Comparison of ENCODE assay signal across 7 cellular contexts in the genomic region with DNA sequence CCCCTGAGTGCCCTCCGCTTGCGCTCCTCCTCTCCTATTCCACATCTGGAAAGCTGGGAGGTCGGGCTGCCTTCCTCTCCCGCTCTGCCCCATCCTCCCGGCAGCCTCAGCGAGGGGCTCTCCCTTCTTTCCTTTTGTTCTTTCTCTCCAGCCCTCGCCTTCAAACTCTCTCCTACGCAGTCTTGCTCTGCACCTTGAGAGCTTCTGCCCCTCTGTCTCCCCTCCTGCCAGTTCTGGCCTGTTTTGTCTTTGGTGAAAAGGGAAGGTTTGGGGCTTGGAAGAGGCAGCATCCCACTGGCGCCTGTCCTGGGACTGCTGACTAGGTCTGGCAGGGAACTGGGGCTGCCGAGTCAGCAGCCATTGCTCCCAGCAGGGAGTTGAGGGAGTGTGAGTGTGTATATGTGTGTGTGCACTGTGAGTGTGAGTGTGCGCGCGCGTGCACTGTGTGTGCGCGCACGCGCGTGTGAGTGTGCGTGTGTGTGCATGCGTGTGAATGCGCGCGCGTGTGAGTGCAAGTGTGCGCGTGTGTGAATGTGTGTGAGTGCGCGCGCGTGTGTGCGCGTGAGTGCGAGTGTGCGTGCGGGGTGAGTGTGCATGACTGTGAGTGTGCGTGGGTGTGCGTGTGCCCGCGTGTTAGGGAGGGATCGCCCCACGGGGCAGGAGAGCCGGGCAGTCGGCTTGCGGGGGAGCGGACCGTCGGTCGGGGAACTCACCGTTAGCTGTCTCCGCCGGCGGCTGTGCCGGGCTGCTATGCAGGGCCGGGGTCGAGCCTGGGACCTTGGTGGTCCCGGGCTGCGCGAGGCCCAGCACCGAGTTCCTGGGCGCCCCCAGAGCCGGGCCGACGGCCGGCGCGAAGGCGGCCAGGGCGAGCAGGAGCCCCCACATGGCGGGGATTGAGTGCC.
DNase-seq lines count a peak whose midpoint lies in the region; ATAC-seq and TF ChIP-seq lines count a peak whose summit lies in the region.

No MANE protein-coding gene starts in this region.

- no peaks in the 10 kb centered on the region for H3K36me3 ChIP-seq in muscle layer of duodenum (ENCODE audit: control insufficient read depth in 1 of 2, insufficient read depth in 2 of 2, low read length in 2 of 2)

- H3K27ac ChIP-seq in muscle layer of duodenum (ENCODE audit: low read length), result no peak overlapping the region

- H3K27me3 ChIP-seq in muscle layer of duodenum (ENCODE audit: low read depth, low read length), result peaks cover 24% of the 10 kb centered on the region

- no peak for TF ChIP-seq CTCF in choroid plexus epithelial cell (conservative IDR thresholded peaks at IDR 0.05; ENCODE audit: low read depth, low read length)

- DNase-seq in choroid plexus epithelial cell (ENCODE audit: low read depth), result no peak
- no peak for DNase-seq in GM19240 (ENCODE audit: insufficient read length, low spot score)
- no peak for DNase-seq in NCI-H1092 treated with DMSO at 0.1 percent for 48 hours (lab: John Stamatoyannopoulos, UW)

- H3K4me3 ChIP-seq in choroid plexus epithelial cell (ENCODE audit: low read depth, low read length) (peak overlapping the region; percentile 60), muscle layer of duodenum (ENCODE audit: low read depth in 1 of 2, low read length in 2 of 2) (peak overlapping the region; percentile 42 to 61)

- peaks cover 6 to 21% of the 10 kb centered on the region in 2 donors for H3K4me1 ChIP-seq in muscle layer of duodenum (ENCODE audit: control insufficient read depth in 1 of 2, insufficient read depth in 2 of 2, low read length in 2 of 2)

- no peaks in the 10 kb centered on the region for H3K9me3 ChIP-seq in muscle layer of duodenum (ENCODE audit: control insufficient read depth in 1 of 2, low read length in 2 of 2)

- ATAC-seq in GM18909 (IDR thresholded peaks at IDR 0.05; ENCODE audit: poor library complexity, unreplicated experiment), result peak; percentile 28
- peak; percentile 21 for ATAC-seq in HG03460 (IDR thresholded peaks at IDR 0.05; ENCODE audit: unreplicated experiment)
- ATAC-seq in HG03039 (IDR thresholded peaks at IDR 0.05; ENCODE audit: unreplicated experiment), result no peak
